Comparison of ENCODE assay signal across 8 cellular contexts in the genomic region with DNA sequence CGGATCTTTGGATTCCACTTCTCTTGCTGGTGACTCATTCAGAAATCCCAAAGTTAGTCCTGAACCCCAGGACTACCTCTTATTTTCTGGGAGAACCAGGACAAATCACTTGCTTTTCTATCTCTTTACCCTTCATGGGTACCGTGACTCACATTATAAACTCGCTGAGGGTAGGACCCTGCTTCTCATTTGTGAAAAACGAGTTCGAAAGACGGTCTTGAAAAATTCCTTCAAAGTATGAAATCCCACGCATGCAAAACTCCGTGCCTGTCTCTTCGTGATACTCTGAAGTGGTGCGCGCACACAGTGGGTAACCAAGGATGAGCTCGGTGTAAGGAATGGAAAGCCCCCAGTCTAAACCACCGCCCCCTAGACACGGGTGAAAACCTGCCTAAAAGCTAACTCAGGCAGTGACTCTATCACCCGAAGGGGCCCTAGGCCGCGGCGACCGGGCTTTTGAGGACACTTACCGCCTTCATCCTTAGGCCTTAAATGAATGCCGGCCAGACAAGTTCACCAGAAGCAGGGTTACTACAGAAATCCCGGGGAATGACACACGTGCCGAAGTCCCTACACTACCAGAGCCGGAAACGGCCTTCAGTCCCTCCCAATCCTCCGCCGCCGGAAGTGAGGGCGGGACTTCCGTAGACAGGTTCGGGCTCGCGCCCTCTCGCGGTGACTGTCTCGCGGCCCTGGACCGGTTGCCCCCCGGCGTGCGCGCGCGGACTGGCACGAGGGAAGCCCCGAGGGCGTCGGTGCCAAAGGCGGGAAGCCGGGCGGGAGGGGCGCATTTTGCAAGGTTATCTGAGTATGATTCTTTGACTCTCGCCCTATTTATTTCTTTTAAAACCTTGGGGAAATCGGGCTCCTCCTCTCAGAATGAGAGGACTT. TPM values are rescaled to one million over a fixed set of nuclear protein-coding genes. Genes with fewer than 3 reads are reported as not detected.
DNase-seq lines count a peak whose midpoint lies in the region; ATAC-seq and TF ChIP-seq lines count a peak whose summit lies in the region.

A gene with protein sequence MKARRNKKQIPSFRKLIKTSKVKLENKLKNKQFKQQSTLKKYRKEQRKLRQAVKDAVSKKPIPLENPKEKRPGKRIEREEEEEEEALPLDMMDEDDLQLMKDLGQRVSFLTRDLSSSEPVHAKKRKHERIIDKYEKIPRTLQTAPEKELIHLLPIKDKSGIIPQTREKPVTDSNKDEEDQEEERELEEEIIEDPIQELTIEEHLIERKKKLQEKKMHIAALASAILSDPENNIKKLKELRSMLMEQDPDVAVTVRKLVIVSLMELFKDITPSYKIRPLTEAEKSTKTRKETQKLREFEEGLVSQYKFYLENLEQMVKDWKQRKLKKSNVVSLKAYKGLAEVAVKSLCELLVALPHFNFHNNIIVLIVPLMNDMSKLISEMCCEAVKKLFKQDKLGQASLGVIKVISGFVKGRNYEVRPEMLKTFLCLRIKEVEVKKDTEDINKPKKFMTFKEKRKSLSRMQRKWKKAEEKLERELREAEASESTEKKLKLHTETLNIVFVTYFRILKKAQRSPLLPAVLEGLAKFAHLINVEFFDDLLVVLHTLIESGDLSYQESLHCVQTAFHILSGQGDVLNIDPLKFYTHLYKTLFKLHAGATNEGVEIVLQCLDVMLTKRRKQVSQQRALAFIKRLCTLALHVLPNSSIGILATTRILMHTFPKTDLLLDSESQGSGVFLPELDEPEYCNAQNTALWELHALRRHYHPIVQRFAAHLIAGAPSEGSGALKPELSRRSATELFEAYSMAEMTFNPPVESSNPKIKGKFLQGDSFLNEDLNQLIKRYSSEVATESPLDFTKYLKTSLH (minus strand): TSS at position 580 of the 891 bp plus-strand sequence. CDS start 101 bp downstream, at position 479.

- no peaks in the 10 kb centered on the region for H3K27me3 Mint-ChIP-seq in CD4-positive, alpha-beta T cell
- H3K27me3 Mint-ChIP-seq in activated CD4-positive, alpha-beta memory T cell treated with anti-CD3 and anti-CD28 coated beads for 36 hours = peaks cover 6% of the 10 kb centered on the region

- peak within 1 kb of the TSS; percentile 93 for H3K4me3 Mint-ChIP-seq in CD4-positive, alpha-beta T cell
- H3K4me3 Mint-ChIP-seq in activated CD4-positive, alpha-beta memory T cell treated with anti-CD3 and anti-CD28 coated beads for 36 hours = peak within 1 kb of the TSS; percentile 88

- H3K27me3 ChIP-seq in CD4-positive, alpha-beta T cell (ENCODE audit: control insufficient read depth, insufficient read depth, low read length) = no peaks in the 10 kb centered on the region
- H3K27me3 ChIP-seq in duodenal mucosa (ENCODE audit: control insufficient read depth in 1 of 2, insufficient read depth in 2 of 2, low read length in 2 of 2) (no peaks in the 10 kb centered on the region), right lobe of liver (no peaks in the 10 kb centered on the region)

- CTCF ChIA-PET in CD4-positive, alpha-beta T cell (lab: Charles Lee) = interaction anchor here (0.7 to 1.1 kb wide), 5 partner anchors 9 to 1514 kb away, joined by 3 to 4 read pairs (median 3); a partner anchor contains a TSS
- CTCF ChIA-PET in activated CD4-positive, alpha-beta memory T cell treated with anti-CD3 and anti-CD28 coated beads for 36 hours (lab: Charles Lee) = interaction anchor here (0.5 to 2.7 kb wide), 7 partner anchors 9 to 219 kb away, joined by 3 to 14 read pairs (median 4); a partner anchor contains a TSS

- DNase-seq in CD4-positive, alpha-beta T cell = peak; percentile 85 to 97 (median 91)
- DNase-seq in NCI-H82 (lab: John Stamatoyannopoulos, UW) (peak; percentile 96), right lobe of liver (peak; percentile 96 to 99 (median 98))
- peak; percentile 96 for DNase-seq in activated CD4-positive, alpha-beta memory T cell treated with anti-CD3 and anti-CD28 coated beads for 36 hours
- DNase-seq in stimulated activated CD4-positive, alpha-beta T cell treated with anti-CD3 and anti-CD28 coated beads, Interleukin-4, amount 100 ng/mL, for 4 hours = peak; percentile 96 to 98

- H3K36me3 Mint-ChIP-seq in CD4-positive, alpha-beta T cell (ENCODE audit: low read depth) = peaks cover 46% of the 10 kb centered on the region
- H3K36me3 Mint-ChIP-seq in activated CD4-positive, alpha-beta memory T cell treated with anti-CD3 and anti-CD28 coated beads for 36 hours = peaks cover 34% of the 10 kb centered on the region

- H3K36me3 ChIP-seq in duodenal mucosa (ENCODE audit: control insufficient read depth in 1 of 2, insufficient read depth in 2 of 2, low read length in 2 of 2) = peaks cover 0 to 11% of the 10 kb centered on the region in 2 donors
- H3K36me3 ChIP-seq in right lobe of liver = peaks cover 0 to 2% (median 0%) of the 10 kb centered on the region in 4 donors

- H3K9ac ChIP-seq in duodenal mucosa (ENCODE audit: low read depth in 1 of 2, low read length in 2 of 2) = peak within 1 kb of the TSS; percentile 74 to 81

- ATAC-seq in CD4-positive, alpha-beta T cell (ENCODE audit: poor library complexity) = peak; percentile 93
- peak; percentile 99 for ATAC-seq in GM19395 (IDR thresholded peaks at IDR 0.05; ENCODE audit: unreplicated experiment)
- ATAC-seq in HG03565 (IDR thresholded peaks at IDR 0.05; ENCODE audit: unreplicated experiment) = peak; percentile 95
- ATAC-seq in right lobe of liver = peak; percentile 99 to 100 (median 100)

- H3K9me3 Mint-ChIP-seq in CD4-positive, alpha-beta T cell = no peaks in the 10 kb centered on the region
- no peaks in the 10 kb centered on the region for H3K9me3 Mint-ChIP-seq in activated CD4-positive, alpha-beta memory T cell treated with anti-CD3 and anti-CD28 coated beads for 36 hours

- intact Hi-C loops in CD4-positive, alpha-beta T cell (cut with DNase I, micrococcal nuclease) = loop anchor here (1.0 to 10.0 kb wide), 6 partner anchors 185 to 1768 kb away; a partner anchor contains a TSS
- intact Hi-C loops in activated CD4-positive, alpha-beta memory T cell treated with anti-CD3 and anti-CD28 coated beads for 36 hours (cut with micrococcal nuclease) = loop anchor here (1.0 to 5.0 kb wide), 4 partner anchors 40 to 660 kb away; a partner anchor contains a TSS
- intact Hi-C loops in right lobe of liver (cut with DNase I) = no loop called here

- H3K27ac Mint-ChIP-seq in CD4-positive, alpha-beta T cell = peak within 1 kb of the TSS; percentile 94
- peak within 1 kb of the TSS; percentile 89 for H3K27ac Mint-ChIP-seq in activated CD4-positive, alpha-beta memory T cell treated with anti-CD3 and anti-CD28 coated beads for 36 hours

- H3K9me3 ChIP-seq in CD4-positive, alpha-beta T cell (ENCODE audit: control insufficient read depth, low read length) = no peaks in the 10 kb centered on the region
- H3K9me3 ChIP-seq in duodenal mucosa (ENCODE audit: control insufficient read depth in 1 of 2, low read length in 2 of 2) (no peaks in the 10 kb centered on the region), right lobe of liver (no peaks in the 10 kb centered on the region)

- TF ChIP-seq POLR2A in right lobe of liver (IDR thresholded peaks at IDR 0.05) = peak; percentile 65

- under 1% methylated on average over 27 of the region's 55 CpGs for WGBS in right lobe of liver (ENCODE audit: insufficient coverage, low coverage, low lambda C conversion rate, missing lambda C conversion rate)

- peak; percentile 97 for TF ChIP-seq CTCF in CD4-positive, alpha-beta T cell (IDR thresholded peaks at IDR 0.05)
- peak; percentile 82 to 99 (median 93) for TF ChIP-seq CTCF in right lobe of liver (IDR thresholded peaks at IDR 0.05)

- H3K4me1 ChIP-seq in duodenal mucosa (ENCODE audit: control insufficient read depth in 1 of 2, insufficient read depth in 2 of 2, low read length in 2 of 2) = peaks cover 15 to 18% of the 10 kb centered on the region in 2 donors
- H3K4me1 ChIP-seq in right lobe of liver = peaks cover 0 to 17% (median 8%) of the 10 kb centered on the region in 4 donors

- peak within 1 kb of the TSS; percentile 75 for H3K27ac ChIP-seq in CD4-positive, alpha-beta T cell (ENCODE audit: low read depth, low read length)
- H3K27ac ChIP-seq in duodenal mucosa (ENCODE audit: low read depth, low read length) = no peak within 1 kb of the TSS
- H3K27ac ChIP-seq in right lobe of liver = peak within 1 kb of the TSS; percentile 41 to 71 (median 53)

- H3K4me1 Mint-ChIP-seq in CD4-positive, alpha-beta T cell (ENCODE audit: low read depth) = peaks cover 51% of the 10 kb centered on the region
- peaks cover 33% of the 10 kb centered on the region for H3K4me1 Mint-ChIP-seq in activated CD4-positive, alpha-beta memory T cell treated with anti-CD3 and anti-CD28 coated beads for 36 hours (ENCODE audit: low read depth)

- POLR2A ChIA-PET in CD4-positive, alpha-beta T cell (lab: Charles Lee) = interaction anchor here (0.9 kb wide), 1 partner anchor 1771 kb away, joined by 3 read pairs; no protein-coding TSS in a partner anchor
- POLR2A ChIA-PET in activated CD4-positive, alpha-beta memory T cell treated with anti-CD3 and anti-CD28 coated beads for 36 hours (lab: Charles Lee) = interaction anchor here (0.9 kb wide), 1 partner anchor 188 kb away, joined by 4 read pairs; no protein-coding TSS in a partner anchor

- H3K4me3 ChIP-seq in duodenal mucosa (ENCODE audit: low read depth in 1 of 2, low read length in 2 of 2) (peak within 1 kb of the TSS; percentile 97 to 98), right lobe of liver (peak within 1 kb of the TSS; percentile 64 to 67 (median 67))

RNA-seq across cellular contexts. Expression of the gene that starts here (rescaled TPM):
- total RNA-seq in CD4-positive, alpha-beta T cell = 1 to 10 TPM; 7.1 to 8.0 TPM
- total RNA-seq in activated CD4-positive, alpha-beta memory T cell treated with anti-CD3 and anti-CD28 coated beads for 36 hours = 10 to 100 TPM; 37.6 to 39.2 TPM
- 10 to 100 TPM in 1 of 6 experiments, 1 to 10 TPM in 5; 6.2 to 11.2 (median 9.5) TPM for total RNA-seq in right lobe of liver

Comparison
In these comparisons a context has a peak if more than half of its experiments do, and no peak if none do; other contexts are left out.
1. intact Hi-C loops: an anchor here in CD4-positive, alpha-beta T cell (1.0 to 10.0 kb wide) and activated CD4-positive, alpha-beta memory T cell treated with anti-CD3 and anti-CD28 coated beads for 36 hours (1.0 to 5.0 kb wide); none called in right lobe of liver.